ENCODE assay signal across 8 cellular contexts in genomic region chrX:51144828-51145442, GRCh38.
DNase-seq lines count a peak whose midpoint lies in the region; ATAC-seq and TF ChIP-seq lines count a peak whose summit lies in the region.

No MANE protein-coding gene starts in this region.

- peak; percentile 61 for ATAC-seq in GM18520 (IDR thresholded peaks at IDR 0.05; ENCODE audit: unreplicated experiment)

- no peaks in the 10 kb centered on the region for H3K27me3 Mint-ChIP-seq in endothelial cell (ENCODE audit: unreplicated experiment)
- peaks cover 3% of the 10 kb centered on the region for H3K27me3 Mint-ChIP-seq in osteocyte (ENCODE audit: unreplicated experiment)

- peak; percentile 57 for TF ChIP-seq CTCF in endothelial cell (IDR thresholded peaks at IDR 0.05; ENCODE audit: unreplicated experiment)
- TF ChIP-seq CTCF in osteocyte (IDR thresholded peaks at IDR 0.05), result peak; percentile 45
- peak in 1 of 2 donors; percentile 64 for TF ChIP-seq CTCF in right atrium auricular region (IDR thresholded peaks at IDR 0.05)

- H3K36me3 Mint-ChIP-seq in endothelial cell (ENCODE audit: low read depth, unreplicated experiment), result no peaks in the 10 kb centered on the region
- no peaks in the 10 kb centered on the region for H3K36me3 Mint-ChIP-seq in osteocyte (ENCODE audit: unreplicated experiment)

- H3K9ac ChIP-seq in SK-N-MC (ENCODE audit: insufficient read length), result no peak overlapping the region

- H3K9me3 Mint-ChIP-seq in endothelial cell (ENCODE audit: unreplicated experiment) (no peaks in the 10 kb centered on the region), osteocyte (ENCODE audit: unreplicated experiment) (peaks cover 7% of the 10 kb centered on the region)

- H3K27ac Mint-ChIP-seq in endothelial cell (ENCODE audit: unreplicated experiment), result no peak overlapping the region
- H3K27ac Mint-ChIP-seq in osteocyte (ENCODE audit: unreplicated experiment), result no peak overlapping the region

- H3K9me3 ChIP-seq in SK-N-MC (ENCODE audit: low read depth, low read length) (no peaks in the 10 kb centered on the region), right atrium auricular region (no peaks in the 10 kb centered on the region)

- H3K36me3 ChIP-seq in SK-N-MC (ENCODE audit: insufficient read depth, low read length), result no peaks in the 10 kb centered on the region
- H3K36me3 ChIP-seq in right atrium auricular region, result no peaks in the 10 kb centered on the region

- peak; percentile 8 for DNase-seq in Caki2 (ENCODE audit: low read depth)
- DNase-seq in HuH-7.5 (ENCODE audit: low spot score), result peak; percentile 13
- peak; percentile 42 for DNase-seq in SK-N-MC (ENCODE audit: low read depth, low spot score)
- peak; percentile 35 for DNase-seq in endothelial cell (ENCODE audit: low spot score)
- no peak for DNase-seq in osteocyte (ENCODE audit: extremely low spot score, unreplicated experiment)
- DNase-seq in stimulated activated naive CD4-positive, alpha-beta T cell treated with Interleukin-2 at 50 U/mL for 16 hours (lab: John Stamatoyannopoulos, UW), result no peak
- DNase-seq in right atrium auricular region (ENCODE audit: low spot score), result no peak

- H3K4me1 ChIP-seq in right atrium auricular region, result no peaks in the 10 kb centered on the region

- in situ Hi-C loops in Caki2 (cut with HindIII; ENCODE audit: low pct_unique_long_range_greater_than_20kb, low sequenced_read_pairs), result no loop called here

- no peak overlapping the region for H3K27ac ChIP-seq in SK-N-MC
- no peak overlapping the region for H3K27ac ChIP-seq in right atrium auricular region

- no peaks in the 10 kb centered on the region for H3K27me3 ChIP-seq in right atrium auricular region

- H3K4me1 Mint-ChIP-seq in endothelial cell (ENCODE audit: unreplicated experiment) (peaks cover 5% of the 10 kb centered on the region), osteocyte (ENCODE audit: unreplicated experiment) (no peaks in the 10 kb centered on the region)

- H3K4me3 ChIP-seq in SK-N-MC (no peak overlapping the region), right atrium auricular region (no peak overlapping the region)

- H3K4me3 Mint-ChIP-seq in endothelial cell (ENCODE audit: unreplicated experiment) (no peak overlapping the region), osteocyte (ENCODE audit: unreplicated experiment) (no peak overlapping the region)

Comparison
In these comparisons a context has a peak if more than half of its experiments do, and no peak if none do; other contexts are left out.
1. DNase-seq: peak in Caki2 (single experiment), HuH-7.5 (single experiment), SK-N-MC (single experiment) and endothelial cell (single experiment); none in osteocyte (single experiment), stimulated activated naive CD4-positive, alpha-beta T cell treated with Interleukin-2 at 50 U/mL for 16 hours (single experiment) and right atrium auricular region (single experiment).